In the genomic region with DNA sequence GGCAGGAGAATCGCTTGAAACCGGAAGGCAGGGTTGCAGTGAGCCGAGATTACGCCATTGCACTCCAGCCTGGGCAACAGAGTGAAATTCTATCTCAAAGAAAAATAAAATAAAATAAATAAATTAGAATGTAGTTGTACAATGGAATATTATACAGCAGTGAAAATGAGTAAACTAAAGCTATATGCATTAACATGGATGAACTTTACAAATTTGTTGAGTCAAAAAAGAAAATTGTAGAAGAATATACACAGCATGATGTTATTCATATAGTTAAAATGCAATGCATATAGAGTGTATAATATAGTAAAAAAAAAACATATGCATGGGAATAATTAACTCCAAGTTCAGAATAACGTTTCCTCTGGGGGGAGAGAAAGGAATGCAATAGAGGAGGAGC, we compare ENCODE assay signal across 11 cellular contexts.
"Had no signal": no experiment of that assay in that cellular context is flagged by ENCODE, and none has a peak within 500 bp of the region (broad histone marks: within the 10 kb centered on the region; RNA-seq: fewer than 3 reads in every experiment).

No MANE protein-coding gene starts in this region.

- H2AFZ ChIP-seq: GM23248, GM23338 had no signal

- H3K27ac ChIP-seq: GM23248 had no signal

- DNase-seq: GM23248, GOT3, H7, H9, HCEC 1CT, HFFc6 had no signal

- H3K4me2 ChIP-seq: GM23338 had no signal

- H3K4me1 ChIP-seq: HAP-1 had no signal

- H3K9me3 ChIP-seq: HAP-1 had no signal

- H3K9ac ChIP-seq: GM23248 had no signal

- H3K4me3 ChIP-seq: GM23248, GM23338, HAP-1 had no signal

- ATAC-seq: GM23338, HCT116 had no signal

- FAIRE-seq: H1, H54 had no signal

- H3K36me3 ChIP-seq: HAP-1 had no signal
